12 cellular contexts compared by ENCODE assay signal in the genomic region with DNA sequence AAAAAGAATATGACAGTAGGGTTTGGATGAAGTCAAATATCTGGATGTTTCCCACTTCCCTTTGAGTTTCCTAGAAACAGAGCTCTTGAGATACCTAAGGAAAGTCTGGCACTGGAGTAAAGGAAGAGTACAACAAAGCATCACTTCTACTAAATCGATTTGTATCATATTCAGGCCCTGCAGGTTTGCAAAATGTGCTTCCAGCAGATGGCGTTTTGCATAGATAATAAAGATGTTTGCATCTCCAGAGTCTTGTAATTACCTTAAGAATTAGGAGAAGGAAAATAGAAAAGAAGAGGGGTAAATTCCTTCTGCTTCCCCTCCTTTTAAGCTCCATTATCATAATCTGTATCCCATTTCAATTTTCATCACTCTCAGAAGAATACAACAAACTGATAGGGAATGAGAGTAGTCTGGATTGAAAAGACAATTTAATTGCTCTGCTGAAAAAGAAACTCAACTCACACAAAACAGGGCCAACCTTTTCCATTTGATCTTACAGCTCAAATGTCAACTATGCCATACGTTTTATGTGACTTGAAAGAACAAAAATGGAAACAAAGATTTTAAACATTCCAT.
DNase-seq lines count a peak whose midpoint lies in the region; ATAC-seq and TF ChIP-seq lines count a peak whose summit lies in the region.
"Had no signal": no experiment of that assay in that cellular context is flagged by ENCODE, and none has a peak within 500 bp of the region (broad histone marks: within the 10 kb centered on the region; RNA-seq: fewer than 3 reads in every experiment).

No MANE protein-coding gene starts in this region.

- H3K27ac ChIP-seq in DOHH2 (ENCODE audit: low read depth, low read length) (no peak overlapping the region), mammary epithelial cell (ENCODE audit: insufficient read depth, low read depth, low read length) (no peak overlapping the region), mesenchymal stem cell (ENCODE audit: low read length, poor library complexity, severe bottlenecking) (no peak overlapping the region)
- H3K27ac ChIP-seq: left lung had no signal

- no peak overlapping the region for H4K91ac ChIP-seq in mesenchymal stem cell (ENCODE audit: low read length)

- no peaks in the 10 kb centered on the region for H4K20me1 ChIP-seq in DOHH2 (ENCODE audit: control insufficient read depth, insufficient read depth, low read depth, low read length)
- H4K20me1 ChIP-seq in mammary epithelial cell (ENCODE audit: insufficient read depth, low read length) = no peaks in the 10 kb centered on the region

- CTCF ChIA-PET in mammary epithelial cell (lab: Charles Lee; ENCODE audit: low non-redundant PET) = interaction anchor here (0.6 kb wide), 1 partner anchor 24 kb away, joined by 3 read pairs; no protein-coding TSS in a partner anchor

- intact Hi-C loops in mammary epithelial cell (cut with micrococcal nuclease) = loop anchor here (1.0 kb wide), 1 partner anchor 36 kb away; no protein-coding TSS in a partner anchor

- H4K8ac ChIP-seq in mesenchymal stem cell (ENCODE audit: low read length) = no peak overlapping the region

- H2BK15ac ChIP-seq in mesenchymal stem cell (ENCODE audit: low read depth, poor library complexity, severe bottlenecking) = no peak overlapping the region

- no peak overlapping the region for H2BK5ac ChIP-seq in mesenchymal stem cell (ENCODE audit: low read depth, low read length, poor library complexity, severe bottlenecking)

- BruUV-seq in mammary epithelial cell (replicated peaks; lab: Mats Ljungman, UMichigan) = no TSS peak

- no peak overlapping the region for H3K4me2 ChIP-seq in DOHH2 (ENCODE audit: low read length)
- no peak overlapping the region for H3K4me2 ChIP-seq in mammary epithelial cell (ENCODE audit: insufficient read depth, low read depth, low read length)
- H3K4me2 ChIP-seq in mesenchymal stem cell (ENCODE audit: low read length, poor library complexity, severe bottlenecking) = no peak overlapping the region

- no peaks in the 10 kb centered on the region for H3K27me3 ChIP-seq in DOHH2 (ENCODE audit: control insufficient read depth, low read length)
- no peaks in the 10 kb centered on the region for H3K27me3 ChIP-seq in mammary epithelial cell (ENCODE audit: insufficient read depth, low read length)
- no peaks in the 10 kb centered on the region for H3K27me3 ChIP-seq in mesenchymal stem cell (ENCODE audit: control insufficient read depth in 1 of 2, insufficient read depth in 1 of 2, low read length in 2 of 2)
- H3K27me3 ChIP-seq: left lung had no signal

- H3K79me1 ChIP-seq in mesenchymal stem cell (replicated peaks; ENCODE audit: low read length, poor library complexity, severe bottlenecking) = no peaks in the 10 kb centered on the region

- H3K79me2 ChIP-seq in DOHH2 (ENCODE audit: control insufficient read depth, low read length) (no peaks in the 10 kb centered on the region), mammary epithelial cell (ENCODE audit: insufficient read depth, low read length) (no peaks in the 10 kb centered on the region)

- no peak for ATAC-seq in HG02973 (IDR thresholded peaks at IDR 0.05; ENCODE audit: unreplicated experiment)
- ATAC-seq: left lung, T-cell had no signal

- no peaks in the 10 kb centered on the region for H3K36me3 ChIP-seq in DOHH2 (ENCODE audit: control insufficient read depth, low read length)
- no peaks in the 10 kb centered on the region for H3K36me3 ChIP-seq in mammary epithelial cell (ENCODE audit: insufficient read depth, low read length)
- H3K36me3 ChIP-seq in mesenchymal stem cell (ENCODE audit: control insufficient read depth in 1 of 2, insufficient read depth in 2 of 2, low read depth in 1 of 2, low read length in 2 of 2) = no peaks in the 10 kb centered on the region
- H3K36me3 ChIP-seq: left lung had no signal

- peak; percentile 55 for DNase-seq in NCI-H446 treated with DMSO at 0.1 percent for 48 hours (lab: John Stamatoyannopoulos, UW)
- no peak for DNase-seq in mammary epithelial cell
- DNase-seq in mesenchymal stem cell = peak; percentile 29
- no peak for DNase-seq in T-helper 2 cell
- DNase-seq in NOMO-1 treated with dmso at 0.1 percent for 144 hours (lab: John Stamatoyannopoulos, UW; ENCODE audit: unreplicated experiment) = no peak
- DNase-seq in dermis blood vessel endothelial cell = no peak
- DNase-seq: CD4-positive, CD25-positive, alpha-beta regulatory T cell; left lung; NCI-H524 treated with DMSO at 0.1 percent for 48 hours; T-cell had no signal

- no peaks in the 10 kb centered on the region for H3F3A ChIP-seq in DOHH2 (ENCODE audit: control insufficient read depth, insufficient read depth)

- H3K9ac ChIP-seq in mammary epithelial cell (ENCODE audit: insufficient read depth, low read length) (no peak overlapping the region), mesenchymal stem cell (ENCODE audit: low read length) (no peak overlapping the region)

- no peak overlapping the region for H2AFZ ChIP-seq in mammary epithelial cell (ENCODE audit: low read depth, low read length)
- no peak overlapping the region for H2AFZ ChIP-seq in mesenchymal stem cell (ENCODE audit: low read depth, low read length)

- no peak overlapping the region for H2BK12ac ChIP-seq in mesenchymal stem cell (ENCODE audit: low read length in 2 of 2)

- TF ChIP-seq CTCF in DOHH2 (IDR thresholded peaks at IDR 0.05; ENCODE audit: low read depth, low read length, poor library complexity, severe bottlenecking) = peak; percentile 19
- peak; percentile 33 to 53 for TF ChIP-seq CTCF in mammary epithelial cell (conservative IDR thresholded peaks at IDR 0.05 in 1 of 2, IDR thresholded peaks at IDR 0.05 in 1 of 2; ENCODE audit: extremely low read depth in 1 of 2, insufficient read depth in 1 of 2, low read depth in 1 of 2, low read length in 2 of 2)

- no peak overlapping the region for H3K23ac ChIP-seq in mesenchymal stem cell (ENCODE audit: low read length in 2 of 2)

- H2BK120ac ChIP-seq in mesenchymal stem cell (ENCODE audit: low read depth, low read length) = no peak overlapping the region

- in situ Hi-C loops in mammary epithelial cell (cut with MboI; ENCODE audit: low sequenced_read_pairs in 2 of 2) = loop anchor here in 1 of 2 donors (25.0 kb wide), 1 partner anchor 105 kb away; no protein-coding TSS in a partner anchor

- WGBS in mammary epithelial cell (ENCODE audit: low coverage, missing lambda C conversion rate) = 0% methylated on average over 3 of the region's 3 CpGs
- 51% methylated on average over 2 of the region's 3 CpGs for WGBS in mesenchymal stem cell

- H3K18ac ChIP-seq in mesenchymal stem cell (ENCODE audit: low read depth in 1 of 2, low read length in 2 of 2) = no peak overlapping the region

- no peak overlapping the region for H3K4ac ChIP-seq in mesenchymal stem cell (ENCODE audit: low read depth in 1 of 2, low read length in 2 of 2)

- H3K9me2 ChIP-seq in DOHH2 (replicated peaks; ENCODE audit: control insufficient read depth, low read length) = no peaks in the 10 kb centered on the region

- dilution Hi-C loops in mammary epithelial cell (cut with HindIII; ENCODE audit: low sequenced_read_pairs) = no loop called here

- no peaks in the 10 kb centered on the region for H3K9me3 ChIP-seq in DOHH2 (ENCODE audit: control insufficient read depth, insufficient read depth, low read length)
- no peaks in the 10 kb centered on the region for H3K9me3 ChIP-seq in mammary epithelial cell (replicated peaks; ENCODE audit: insufficient read depth, low read length)
- H3K9me3 ChIP-seq in mesenchymal stem cell (ENCODE audit: control insufficient read depth, low read length) = no peaks in the 10 kb centered on the region
- H3K9me3 ChIP-seq: left lung had no signal

- no peak overlapping the region for H2AK5ac ChIP-seq in mesenchymal stem cell (ENCODE audit: low read length, severe bottlenecking)

- H3K4me1 ChIP-seq in DOHH2 (ENCODE audit: control insufficient read depth, low read length) (no peaks in the 10 kb centered on the region), mammary epithelial cell (ENCODE audit: insufficient read depth, low read length) (no peaks in the 10 kb centered on the region), mesenchymal stem cell (ENCODE audit: control insufficient read depth, insufficient read depth, low read depth, low read length) (no peaks in the 10 kb centered on the region)
- H3K4me1 ChIP-seq: left lung had no signal

- no peak overlapping the region for H3K14ac ChIP-seq in mesenchymal stem cell (ENCODE audit: low read length in 2 of 2)

- H3K4me3 ChIP-seq in DOHH2 (ENCODE audit: low read length) (no peak overlapping the region), mammary epithelial cell (replicated peaks in 1 of 3; ENCODE audit: insufficient read depth in 1 of 3, low read depth in 2 of 3, low read length in 3 of 3) (no peak overlapping the region), mesenchymal stem cell (ENCODE audit: insufficient read depth in 1 of 2, low read depth in 1 of 2, low read length in 2 of 2) (no peak overlapping the region)
- H3K4me3 ChIP-seq: left lung had no signal

Comparison
In these comparisons a context has a peak if more than half of its experiments do, and no peak if none do; other contexts are left out.
1. DNase-seq: peak in NCI-H446 treated with DMSO at 0.1 percent for 48 hours (single experiment) and mesenchymal stem cell (single experiment); none in mammary epithelial cell (single experiment), T-helper 2 cell (0 of 5), NOMO-1 treated with dmso at 0.1 percent for 144 hours (single experiment) and dermis blood vessel endothelial cell (single experiment).